Comparison of ENCODE assay signal across 1 cellular context in the genomic region with DNA sequence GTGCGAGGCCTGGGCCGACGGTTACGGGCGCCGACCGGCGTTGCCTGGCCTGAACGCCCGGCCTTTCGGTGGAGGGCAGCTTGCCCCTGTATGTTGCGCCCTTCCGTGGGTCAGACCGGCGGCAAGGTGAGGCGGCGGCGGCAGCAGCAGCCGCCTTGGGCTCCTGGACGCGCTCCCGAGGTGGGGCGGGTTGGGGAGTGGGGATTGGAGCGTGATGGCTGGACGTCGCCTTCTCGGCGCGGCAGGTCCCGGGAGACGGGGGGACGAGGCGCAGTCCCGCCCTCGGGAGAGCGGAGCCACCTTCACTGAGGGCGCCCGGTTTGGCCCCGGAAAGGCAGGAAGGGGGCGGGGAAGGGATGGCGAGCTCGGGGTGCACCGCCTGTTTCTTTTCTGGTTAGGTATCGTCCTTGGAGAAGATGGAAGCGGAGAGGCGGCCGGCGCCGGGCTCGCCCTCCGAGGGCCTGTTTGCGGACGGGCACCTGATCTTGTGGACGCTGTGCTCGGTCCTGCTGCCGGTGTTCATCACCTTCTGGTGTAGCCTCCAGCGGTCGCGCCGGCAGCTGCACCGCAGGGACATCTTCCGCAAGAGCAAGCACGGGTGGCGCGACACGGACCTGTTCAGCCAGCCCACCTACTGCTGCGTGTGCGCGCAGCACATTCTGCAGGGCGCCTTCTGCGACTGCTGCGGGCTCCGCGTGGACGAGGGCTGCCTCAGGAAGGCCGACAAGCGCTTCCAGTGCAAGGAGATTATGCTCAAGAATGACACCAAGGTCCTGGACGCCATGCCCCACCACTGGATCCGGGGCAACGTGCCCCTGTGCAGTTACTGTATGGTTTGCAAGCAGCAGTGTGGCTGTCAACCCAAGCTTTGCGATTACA.
TF ChIP-seq lines count a peak whose summit lies in the region.

No MANE protein-coding gene starts in this region.

TF ChIP-seq in HepG2, 621 proteins besides CTCF, POLR2A, EP300 and RAD21 (continued from another document and continues in another):
- TF ChIP-seq, protein P1, sequence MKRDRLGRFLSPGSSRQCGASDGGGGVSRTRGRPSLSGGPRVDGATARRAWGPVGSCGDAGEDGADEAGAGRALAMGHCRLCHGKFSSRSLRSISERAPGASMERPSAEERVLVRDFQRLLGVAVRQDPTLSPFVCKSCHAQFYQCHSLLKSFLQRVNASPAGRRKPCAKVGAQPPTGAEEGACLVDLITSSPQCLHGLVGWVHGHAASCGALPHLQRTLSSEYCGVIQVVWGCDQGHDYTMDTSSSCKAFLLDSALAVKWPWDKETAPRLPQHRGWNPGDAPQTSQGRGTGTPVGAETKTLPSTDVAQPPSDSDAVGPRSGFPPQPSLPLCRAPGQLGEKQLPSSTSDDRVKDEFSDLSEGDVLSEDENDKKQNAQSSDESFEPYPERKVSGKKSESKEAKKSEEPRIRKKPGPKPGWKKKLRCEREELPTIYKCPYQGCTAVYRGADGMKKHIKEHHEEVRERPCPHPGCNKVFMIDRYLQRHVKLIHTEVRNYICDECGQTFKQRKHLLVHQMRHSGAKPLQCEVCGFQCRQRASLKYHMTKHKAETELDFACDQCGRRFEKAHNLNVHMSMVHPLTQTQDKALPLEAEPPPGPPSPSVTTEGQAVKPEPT (CRISPR knock-in tag; IDR thresholded peaks at IDR 0.05; ENCODE audit: low read depth): no peak; the same call in 1 of the 2 replicates
- TF ChIP-seq RERE (CRISPR knock-in tag; IDR thresholded peaks at IDR 0.05; ENCODE audit: low read depth) (no peak), TRIM22 (IDR thresholded peaks at IDR 0.05) (no peak), ZFX (CRISPR knock-in tag; IDR thresholded peaks at IDR 0.05; ENCODE audit: low read depth) (peak; percentile 73), TIGD3 (CRISPR knock-in tag; IDR thresholded peaks at IDR 0.05; ENCODE audit: borderline replicate concordance) (0 out of 2 replicates have a peak, but pooled peaks have one; percentile 33), ZBTB37 (CRISPR knock-in tag; IDR thresholded peaks at IDR 0.05) (no peak), SRSF4 (IDR thresholded peaks at IDR 0.05; ENCODE audit: low read depth, low read length, poor library complexity, severe bottlenecking) (no peak), HDAC2 (CRISPR knock-in tag; IDR thresholded peaks at IDR 0.05) (peak; percentile 69; the same call in 1 of the 2 replicates), SMAD3 (CRISPR knock-in tag; IDR thresholded peaks at IDR 0.05) (no peak), JDP2 (CRISPR knock-in tag; IDR thresholded peaks at IDR 0.05; ENCODE audit: borderline replicate concordance) (no peak), MED8 (CRISPR knock-in tag; IDR thresholded peaks at IDR 0.05; ENCODE audit: insufficient replicate concordance) (peak; percentile 11), NR2C2 (CRISPR knock-in tag; IDR thresholded peaks at IDR 0.05; ENCODE audit: borderline replicate concordance) (no peak), PATZ1 (CRISPR knock-in tag; IDR thresholded peaks at IDR 0.05) (peak; percentile 3; the same call in 1 of the 2 replicates), KDM6A (CRISPR knock-in tag; IDR thresholded peaks at IDR 0.05; ENCODE audit: low read depth) (no peak), FOXA3 (CRISPR knock-in tag; IDR thresholded peaks at IDR 0.05) (no peak), GZF1 (CRISPR knock-in tag; IDR thresholded peaks at IDR 0.05) (peak; percentile 31; the same call in 1 of the 2 replicates), POGZ (CRISPR knock-in tag; IDR thresholded peaks at IDR 0.05) (no peak), TERF1 (CRISPR knock-in tag; IDR thresholded peaks at IDR 0.05) (peak; percentile 10; the same call in 1 of the 2 replicates), ZNF543 (CRISPR knock-in tag; IDR thresholded peaks at IDR 0.05) (no peak), SAFB2 (CRISPR knock-in tag; IDR thresholded peaks at IDR 0.05; ENCODE audit: borderline replicate concordance, low read depth) (no peak), ZNF460 (CRISPR knock-in tag; IDR thresholded peaks at IDR 0.05; ENCODE audit: borderline replicate concordance) (no peak), GPN1 (CRISPR knock-in tag; IDR thresholded peaks at IDR 0.05; ENCODE audit: borderline replicate concordance) (no peak), ZNF20 (CRISPR knock-in tag; IDR thresholded peaks at IDR 0.05) (no peak), ZIK1 (CRISPR knock-in tag; IDR thresholded peaks at IDR 0.05; ENCODE audit: borderline replicate concordance, low read depth) (peak; percentile 15; the same call in 1 of the 2 replicates), HOXD1 (CRISPR knock-in tag; IDR thresholded peaks at IDR 0.05) (no peak; the same call in 1 of the 2 replicates), ESRRA (CRISPR knock-in tag; IDR thresholded peaks at IDR 0.05; ENCODE audit: low read depth) (no peak), MIER3 (CRISPR knock-in tag; IDR thresholded peaks at IDR 0.05; ENCODE audit: borderline replicate concordance) (no peak), SNAPC2 (CRISPR knock-in tag; IDR thresholded peaks at IDR 0.05) (no peak)
- TF ChIP-seq, protein P2, sequence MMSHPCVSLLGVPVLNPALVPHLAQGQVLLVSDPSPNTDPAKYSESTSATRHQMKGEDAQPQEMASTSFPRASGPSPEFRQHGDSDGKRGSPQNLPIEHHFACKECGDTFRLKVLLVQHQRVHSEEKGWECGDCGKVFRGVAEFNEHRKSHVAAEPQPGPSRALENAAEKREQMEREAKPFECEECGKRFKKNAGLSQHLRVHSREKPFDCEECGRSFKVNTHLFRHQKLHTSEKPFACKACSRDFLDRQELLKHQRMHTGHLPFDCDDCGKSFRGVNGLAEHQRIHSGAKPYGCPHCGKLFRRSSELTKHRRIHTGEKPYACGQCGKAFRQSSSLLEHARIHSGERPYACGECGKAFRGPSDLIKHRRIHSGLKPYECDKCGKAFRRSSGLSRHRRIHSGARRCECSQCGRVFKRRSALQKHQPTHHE (CRISPR knock-in tag; IDR thresholded peaks at IDR 0.05; ENCODE audit: borderline replicate concordance): no peak
- TF ChIP-seq, protein P3, sequence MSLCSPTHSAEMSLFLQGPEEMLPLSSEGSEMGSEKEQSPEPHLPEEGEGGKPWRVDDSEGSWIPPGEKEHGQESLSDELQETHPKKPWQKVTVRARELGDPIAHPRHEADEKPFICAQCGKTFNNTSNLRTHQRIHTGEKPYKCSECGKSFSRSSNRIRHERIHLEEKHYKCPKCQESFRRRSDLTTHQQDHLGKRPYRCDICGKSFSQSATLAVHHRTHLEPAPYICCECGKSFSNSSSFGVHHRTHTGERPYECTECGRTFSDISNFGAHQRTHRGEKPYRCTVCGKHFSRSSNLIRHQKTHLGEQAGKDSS (CRISPR knock-in tag; IDR thresholded peaks at IDR 0.05; ENCODE audit: borderline replicate concordance, low read depth): no peak
- TF ChIP-seq, protein P4, sequence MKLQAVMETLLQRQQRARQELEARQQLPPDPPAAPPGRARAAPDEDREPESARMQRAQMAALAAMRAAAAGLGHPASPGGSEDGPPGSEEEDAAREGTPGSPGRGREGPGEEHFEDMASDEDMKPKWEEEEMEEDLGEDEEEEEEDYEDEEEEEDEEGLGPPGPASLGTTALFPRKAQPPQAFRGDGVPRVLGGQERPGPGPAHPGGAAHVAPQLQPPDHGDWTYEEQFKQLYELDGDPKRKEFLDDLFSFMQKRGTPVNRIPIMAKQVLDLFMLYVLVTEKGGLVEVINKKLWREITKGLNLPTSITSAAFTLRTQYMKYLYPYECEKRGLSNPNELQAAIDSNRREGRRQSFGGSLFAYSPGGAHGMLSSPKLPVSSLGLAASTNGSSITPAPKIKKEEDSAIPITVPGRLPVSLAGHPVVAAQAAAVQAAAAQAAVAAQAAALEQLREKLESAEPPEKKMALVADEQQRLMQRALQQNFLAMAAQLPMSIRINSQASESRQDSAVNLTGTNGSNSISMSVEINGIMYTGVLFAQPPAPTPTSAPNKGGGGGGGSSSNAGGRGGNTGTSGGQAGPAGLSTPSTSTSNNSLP (IDR thresholded peaks at IDR 0.05; ENCODE audit: low read depth, low read length): no peak
- TF ChIP-seq, protein P5, sequence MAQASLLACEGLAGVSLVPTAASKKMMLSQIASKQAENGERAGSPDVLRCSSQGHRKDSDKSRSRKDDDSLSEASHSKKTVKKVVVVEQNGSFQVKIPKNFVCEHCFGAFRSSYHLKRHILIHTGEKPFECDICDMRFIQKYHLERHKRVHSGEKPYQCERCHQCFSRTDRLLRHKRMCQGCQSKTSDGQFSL (CRISPR knock-in tag; IDR thresholded peaks at IDR 0.05): no peak
